ENCODE assay signal across 9 cellular contexts in the genomic region with DNA sequence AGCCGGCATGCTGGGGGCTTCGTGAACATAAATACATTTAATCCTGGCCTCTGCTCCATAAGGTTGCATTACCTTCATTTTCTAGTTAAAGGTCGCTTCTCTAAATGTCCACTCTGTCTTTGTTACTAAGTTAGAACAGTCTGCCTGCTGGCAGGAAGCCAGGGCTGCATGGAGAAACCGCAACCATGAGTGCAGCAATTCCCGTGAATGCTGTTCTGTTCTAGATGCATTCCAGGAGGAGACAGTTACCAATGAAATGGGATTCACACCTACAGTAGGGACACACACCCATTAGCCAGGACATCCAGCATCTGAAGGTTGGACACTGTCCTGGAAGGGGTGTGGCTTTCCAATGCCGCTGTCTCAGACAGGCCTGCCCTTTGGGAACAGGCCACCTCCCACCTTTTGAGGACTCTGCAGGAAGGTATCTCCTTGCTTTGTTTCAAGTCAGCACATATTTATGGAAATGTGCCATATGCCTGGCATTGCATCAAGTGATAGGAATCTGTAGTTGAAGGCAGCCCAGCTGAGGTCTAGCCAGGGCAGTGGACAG.
DNase-seq lines count a peak whose midpoint lies in the region; ATAC-seq and TF ChIP-seq lines count a peak whose summit lies in the region.
"Had no signal": no experiment of that assay in that cellular context is flagged by ENCODE, and none has a peak within 500 bp of the region (broad histone marks: within the 10 kb centered on the region; RNA-seq: fewer than 3 reads in every experiment).

No MANE protein-coding gene starts in this region.

- whole genome bisulfite sequencing in heart left ventricle, 4 donors: 24 to 33% (median 28%) methylated on average over 6 of the region's 6 CpGs
- 57 to 81% (median 64%) methylated on average over 5 to 6 of the region's 6 CpGs for WGBS in spleen, 5 donors

- H3K36me3 ChIP-seq in HEK293 (ENCODE audit: control insufficient read depth in 2 of 2, insufficient read depth in 1 of 2, low read length in 2 of 2) (no peaks in the 10 kb centered on the region), heart left ventricle (no peaks in the 10 kb centered on the region), spleen (no peaks in the 10 kb centered on the region)

- H3K9me3 ChIP-seq in HEK293 (ENCODE audit: control insufficient read depth, insufficient read depth, low read depth, low read length): no peaks in the 10 kb centered on the region
- no peaks in the 10 kb centered on the region for H3K9me3 ChIP-seq in heart left ventricle
- H3K9me3 ChIP-seq in spleen: no peaks in the 10 kb centered on the region

- H3K27ac ChIP-seq in HEK293 (ENCODE audit: extremely low read depth, low read depth, low read length): no peak overlapping the region
- H3K27ac ChIP-seq in heart left ventricle: peak overlapping the region in 10 of 12 donors; percentile 41 to 88 (median 66)
- no peak overlapping the region for H3K27ac ChIP-seq in spleen

- TF ChIP-seq CTCF in HEK293 (tag by site-specific recombination; IDR thresholded peaks at IDR 0.05) (no peak), heart left ventricle (IDR thresholded peaks at IDR 0.05) (no peak), spleen (IDR thresholded peaks at IDR 0.05 in 8 of 11, conservative IDR thresholded peaks at IDR 0.05 in 3 of 11) (no peak)

- H3K4me3 ChIP-seq in HEK293 (ENCODE audit: low read depth, low read length) (no peak overlapping the region), heart left ventricle (no peak overlapping the region), spleen (no peak overlapping the region)

- H3K4me1 ChIP-seq in HEK293 (ENCODE audit: control insufficient read depth, insufficient read depth, low read length): no peaks in the 10 kb centered on the region
- peaks cover 0 to 41% (median 18%) of the 10 kb centered on the region in 12 donors for H3K4me1 ChIP-seq in heart left ventricle
- H3K4me1 ChIP-seq in spleen: peaks cover 0 to 15% (median 10%) of the 10 kb centered on the region in 6 donors

- H3K27me3 ChIP-seq in heart left ventricle (no peaks in the 10 kb centered on the region), spleen (replicated peaks in 1 of 7) (peaks cover 0 to 4% (median 0%) of the 10 kb centered on the region in 7 donors)

- peak; percentile 52 to 75 (median 66) for ATAC-seq in heart left ventricle
- no peak for ATAC-seq in GM18511 (IDR thresholded peaks at IDR 0.05; ENCODE audit: unreplicated experiment)

- POLR2A ChIA-PET in HEK293 (lab: Yijun Ruan, JAX): no interaction called here

- peak; percentile 54 for DNase-seq in amniotic epithelial cell (ENCODE audit: low read depth)
- peak in 4 of 5 donors; percentile 20 to 67 (median 50) for DNase-seq in heart left ventricle
- peak; percentile 35 for DNase-seq in spleen
- no peak for DNase-seq in stimulated activated CD4-positive, alpha-beta T cell treated with anti-CD3 and anti-CD28 coated beads, Interleukin-15, amount 100 ng/mL, for 24 hours
- DNase-seq in stimulated activated CD4-positive, alpha-beta T cell treated with anti-CD3 and anti-CD28 coated beads, Interleukin-4, amount 100 ng/mL, for 1 hour: no peak
- DNase-seq: NCI-H2029, SIG-M5 had no signal

- intact Hi-C loops in heart left ventricle (cut with DNase I) (loop anchor here in 2 of 10 donors (2.0 to 5.0 kb wide), 2 partner anchors 37 to 39 kb away; no protein-coding TSS in a partner anchor), spleen (cut with DNase I; ENCODE audit: low total_unique reads) (no loop called here)

- TF ChIP-seq POLR2A in heart left ventricle (IDR thresholded peaks at IDR 0.05): no peak
- no peak for TF ChIP-seq POLR2A in spleen (IDR thresholded peaks at IDR 0.05)

- CTCF ChIA-PET in HEK293 (lab: Yijun Ruan, JAX): interaction anchor here (1.2 kb wide), 1 partner anchor 9 kb away, joined by 3 read pairs; no protein-coding TSS in a partner anchor

TF ChIP-seq in HEK293, 187 proteins besides CTCF, POLR2A, EP300 and RAD21:
- no peak for TF ChIP-seq MZF1 (tag by site-specific recombination; IDR thresholded peaks at IDR 0.05; ENCODE audit: borderline replicate concordance)
- 0 out of 2 replicates have a peak, but pooled peaks have one; percentile 42 for TF ChIP-seq ZBTB44 (tag by site-specific recombination; IDR thresholded peaks at IDR 0.05)

Comparison
In these comparisons a context has a peak if more than half of its experiments do, and no peak if none do; other contexts are left out.
1. H3K27ac ChIP-seq: peak in heart left ventricle (10 of 12); none in HEK293 (single experiment) and spleen (0 of 8).
2. DNase-seq: peak in amniotic epithelial cell (single experiment), heart left ventricle (4 of 5) and spleen (single experiment); none in stimulated activated CD4-positive, alpha-beta T cell treated with anti-CD3 and anti-CD28 coated beads, Interleukin-15, amount 100 ng/mL, for 24 hours (single experiment) and stimulated activated CD4-positive, alpha-beta T cell treated with anti-CD3 and anti-CD28 coated beads, Interleukin-4, amount 100 ng/mL, for 1 hour (single experiment).